Comparison of ENCODE assay signal across 10 cellular contexts in the genomic region with DNA sequence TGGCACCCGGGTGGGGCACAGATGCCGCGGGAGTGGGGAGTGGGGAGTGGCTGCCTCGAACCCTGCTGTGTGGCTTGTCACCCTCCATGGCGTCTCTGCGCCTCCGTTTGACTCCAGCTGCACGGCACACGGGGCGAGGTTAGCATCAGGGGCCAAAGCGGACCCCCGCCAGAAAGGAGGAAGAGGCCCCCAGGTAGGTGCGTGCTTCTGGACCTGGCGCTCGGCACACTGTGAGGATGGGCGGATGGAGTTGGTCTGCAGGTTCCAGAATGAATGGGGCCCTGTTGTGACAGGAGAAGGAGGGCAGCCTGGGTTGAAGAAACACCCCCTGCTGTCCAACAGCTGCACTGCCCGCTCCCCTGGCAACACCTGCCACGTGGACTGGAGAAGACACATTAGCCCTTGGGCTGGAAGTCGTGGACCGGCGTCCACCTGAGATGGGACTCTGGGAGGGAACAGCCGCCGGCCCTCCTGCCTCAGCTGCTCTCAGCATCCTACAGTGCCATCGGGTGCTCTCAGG. TPM values are rescaled to one million over a fixed set of nuclear protein-coding genes. Genes with fewer than 3 reads are reported as not detected.
DNase-seq lines count a peak whose midpoint lies in the region; ATAC-seq and TF ChIP-seq lines count a peak whose summit lies in the region.
"Had no signal": no experiment of that assay in that cellular context is flagged by ENCODE, and none has a peak within 500 bp of the region (broad histone marks: within the 10 kb centered on the region; RNA-seq: fewer than 3 reads in every experiment).

No MANE protein-coding gene starts in this region.

- H3K9ac ChIP-seq in endodermal cell (ENCODE audit: extremely low read depth, low read length, poor library complexity, severe bottlenecking) (no peak overlapping the region), skeletal muscle tissue (ENCODE audit: low read depth in 1 of 3, low read length in 3 of 3) (peak overlapping the region in 2 of 3 donors; percentile 25 to 27)

- no peak for DNase-seq in T-helper 2 cell treated with Interferon-gamma antibody and Interleukin-4, amounts not matched to agents 5 μg/mL and 100 μg/mL, for 36 hours (ENCODE audit: low spot score)
- no peak for DNase-seq in T-helper 2 cell
- peak; percentile 41 for DNase-seq in NB4 (ENCODE audit: low read depth)
- DNase-seq in endodermal cell = peak; percentile 76
- DNase-seq in foreskin melanocyte = no peak
- DNase-seq in NCI-H1930 (lab: John Stamatoyannopoulos, UW) = no peak
- DNase-seq: activated T-cell treated with anti-CD3 and anti-CD28 coated beads, Interleukin-2, amount 50 U/mL, for 48 hours had no signal

- TF ChIP-seq POLR2A in NB4 (IDR thresholded peaks at IDR 0.05; ENCODE audit: extremely low read depth, insufficient read length) = no peak

- ATAC-seq in GM21381 (IDR thresholded peaks at IDR 0.05; ENCODE audit: unreplicated experiment) = no peak

- H3K4me1 Mint-ChIP-seq in T-helper 2 cell treated with Interferon-gamma antibody and Interleukin-4, amounts not matched to agents 5 μg/mL and 100 μg/mL, for 36 hours (ENCODE audit: low read depth) = peaks cover 11% of the 10 kb centered on the region
- H3K4me1 Mint-ChIP-seq in endodermal cell = peaks cover 26% of the 10 kb centered on the region

- H3K4me3 Mint-ChIP-seq in T-helper 2 cell treated with Interferon-gamma antibody and Interleukin-4, amounts not matched to agents 5 μg/mL and 100 μg/mL, for 36 hours = no peak overlapping the region
- H3K4me3 Mint-ChIP-seq in endodermal cell = no peak overlapping the region

- H3K9me3 ChIP-seq in endodermal cell (ENCODE audit: control insufficient read depth, low read length) (no peaks in the 10 kb centered on the region), skeletal muscle tissue (ENCODE audit: control insufficient read depth in 3 of 3, low read length in 3 of 3) (no peaks in the 10 kb centered on the region)

- no peak overlapping the region for H3K4me3 ChIP-seq in NB4 (ENCODE audit: low read depth, low read length)
- H3K4me3 ChIP-seq in endodermal cell (ENCODE audit: low read length) = no peak overlapping the region
- H3K4me3 ChIP-seq in skeletal muscle tissue (ENCODE audit: low read length in 3 of 3) = no peak overlapping the region
- H3K4me3 ChIP-seq: lung had no signal

- no peaks in the 10 kb centered on the region for H3K27me3 ChIP-seq in endodermal cell (ENCODE audit: control insufficient read depth, insufficient read depth, low read length, poor library complexity, severe bottlenecking)
- no peaks in the 10 kb centered on the region for H3K27me3 ChIP-seq in skeletal muscle tissue (ENCODE audit: control insufficient read depth in 3 of 3, insufficient read depth in 3 of 3, low read length in 3 of 3)

- no peaks in the 10 kb centered on the region for H3K27me3 Mint-ChIP-seq in T-helper 2 cell treated with Interferon-gamma antibody and Interleukin-4, amounts not matched to agents 5 μg/mL and 100 μg/mL, for 36 hours (ENCODE audit: low read depth)
- H3K27me3 Mint-ChIP-seq in endodermal cell (ENCODE audit: insufficient read depth) = peaks cover 7% of the 10 kb centered on the region

- H3K36me3 Mint-ChIP-seq in T-helper 2 cell treated with Interferon-gamma antibody and Interleukin-4, amounts not matched to agents 5 μg/mL and 100 μg/mL, for 36 hours (ENCODE audit: low read depth) = peaks cover 2% of the 10 kb centered on the region
- H3K36me3 Mint-ChIP-seq in endodermal cell (ENCODE audit: low read depth) = peaks cover 27% of the 10 kb centered on the region

- H3K27ac ChIP-seq in endodermal cell (ENCODE audit: low read depth, low read length) (no peak overlapping the region), skeletal muscle tissue (ENCODE audit: low read depth, low read length) (peak overlapping the region; percentile 70)

- H3K4me1 ChIP-seq in endodermal cell (ENCODE audit: control insufficient read depth, insufficient read depth, low read length) = peaks cover 23% of the 10 kb centered on the region
- H3K4me1 ChIP-seq in skeletal muscle tissue (ENCODE audit: control insufficient read depth in 3 of 3, insufficient read depth in 3 of 3, low read length in 3 of 3) = peaks cover 33 to 36% (median 33%) of the 10 kb centered on the region in 3 donors

- no peaks in the 10 kb centered on the region for H3K9me3 Mint-ChIP-seq in T-helper 2 cell treated with Interferon-gamma antibody and Interleukin-4, amounts not matched to agents 5 μg/mL and 100 μg/mL, for 36 hours
- no peaks in the 10 kb centered on the region for H3K9me3 Mint-ChIP-seq in endodermal cell

- H3K36me3 ChIP-seq in endodermal cell (ENCODE audit: control insufficient read depth, insufficient read depth, low read length) (no peaks in the 10 kb centered on the region), skeletal muscle tissue (ENCODE audit: control insufficient read depth in 3 of 3, insufficient read depth in 3 of 3, low read length in 3 of 3) (peaks cover 0 to 3% (median 0%) of the 10 kb centered on the region in 3 donors)

- H3K27ac Mint-ChIP-seq in T-helper 2 cell treated with Interferon-gamma antibody and Interleukin-4, amounts not matched to agents 5 μg/mL and 100 μg/mL, for 36 hours = peak overlapping the region; percentile 65
- H3K27ac Mint-ChIP-seq in endodermal cell = no peak overlapping the region

- TF ChIP-seq CTCF in NB4 (IDR thresholded peaks at IDR 0.05; ENCODE audit: low read depth, low read length) (peak; percentile 30), endodermal cell (conservative IDR thresholded peaks at IDR 0.05) (peak; percentile 61)

- WGBS in endodermal cell (ENCODE audit: insufficient coverage in 1 of 2, insufficient read length in 1 of 2), 2 experiments = 93 to 99% methylated on average over 12 to 24 of the region's 24 CpGs

RNA-seq across cellular contexts. Expression of a gene that starts 9.4 kb away (rescaled TPM):
- total RNA-seq in endodermal cell (100 to 1,000 TPM; 371 to 498 TPM), skeletal muscle tissue (26.1 TPM)
- 301 TPM for polyA plus RNA-seq in endodermal cell (2013, experiment 1 of 2)
- polyA plus RNA-seq in endodermal cell (2013, experiment 2 of 2) = 312 TPM

RNA-seq across cellular contexts. Expression of a gene that starts 41.8 kb away (rescaled TPM):
- 100 to 1,000 TPM in 1 of 2 donors, 10 to 100 TPM in 1; 85.3 to 108 TPM for total RNA-seq in endodermal cell
- 74.8 TPM for polyA plus RNA-seq in endodermal cell (2013, experiment 1 of 2)
- polyA plus RNA-seq in endodermal cell (2013, experiment 2 of 2) = 69.5 TPM
- total RNA-seq in skeletal muscle tissue = 24.5 TPM

RNA-seq across cellular contexts. Expression of a gene that starts 55.7 kb away (rescaled TPM):
- total RNA-seq in endodermal cell (100 to 1,000 TPM; 152 to 153 TPM), skeletal muscle tissue (64.7 TPM)
- 128 TPM for polyA plus RNA-seq in endodermal cell (2013, experiment 1 of 2)
- polyA plus RNA-seq in endodermal cell (2013, experiment 2 of 2) = 119 TPM

RNA-seq across cellular contexts. Expression of a gene that starts 55.8 kb away (rescaled TPM):
- total RNA-seq in endodermal cell (10 to 100 TPM; 46.3 to 54.5 TPM), skeletal muscle tissue (16.7 TPM)
- polyA plus RNA-seq in endodermal cell (2013, experiment 1 of 2) = 44.6 TPM
- 43.4 TPM for polyA plus RNA-seq in endodermal cell (2013, experiment 2 of 2)

Comparison
In these comparisons a context has a peak if more than half of its experiments do, and no peak if none do; other contexts are left out.
1. DNase-seq: peak in NB4 (single experiment) and endodermal cell (single experiment); none in T-helper 2 cell treated with Interferon-gamma antibody and Interleukin-4, amounts not matched to agents 5 μg/mL and 100 μg/mL, for 36 hours (single experiment), T-helper 2 cell (0 of 5), foreskin melanocyte (single experiment) and NCI-H1930 (0 of 2).
2. RNA of a gene that starts 9.4 kb away (total RNA-seq): 371 to 498 TPM in endodermal cell; 26.1 TPM in skeletal muscle tissue (single experiment); every median in the first group is over 10 times any median in the second.